ENCODE assay signal across 8 cellular contexts in genomic region chr11:95279921-95280861, GRCh38. TPM values are rescaled to one million over a fixed set of nuclear protein-coding genes. Genes with fewer than 3 reads are reported as not detected.
A peak's percentile ranks its signal among the peaks of the same experiment; 100 is the strongest.
DNase-seq lines count a peak whose midpoint lies in the region; ATAC-seq, FAIRE-seq and TF ChIP-seq lines count a peak whose summit lies in the region.

No MANE protein-coding gene starts in this region.

- no peak overlapping the region for H3K18ac ChIP-seq in mesendoderm (ENCODE audit: low read length)

- TF ChIP-seq CTCF in astrocyte of the cerebellum (IDR thresholded peaks at IDR 0.05; ENCODE audit: low read depth, low read length, missing control alignments) = no peak
- no peak for TF ChIP-seq CTCF in brain microvascular endothelial cell (IDR thresholded peaks at IDR 0.05; ENCODE audit: low read depth, low read length, missing control alignments)
- no peak for TF ChIP-seq CTCF in D721Med (IDR thresholded peaks at IDR 0.05; ENCODE audit: insufficient read depth, missing control alignments)

- H3K27me3 ChIP-seq in mesendoderm (ENCODE audit: insufficient read depth, low read length, poor library complexity) (no peaks in the 10 kb centered on the region), brain microvascular endothelial cell (replicated peaks) (no peaks in the 10 kb centered on the region)

- no peak overlapping the region for H4K8ac ChIP-seq in mesendoderm (ENCODE audit: low read depth, low read length)

- WGBS in mesendoderm (ENCODE audit: extremely low coverage, insufficient coverage, low lambda C conversion rate) = no CpG with 5 or more reads among the region's 6 CpGs

- no peak overlapping the region for H3K23ac ChIP-seq in mesendoderm (ENCODE audit: low read length)

- FAIRE-seq in D721Med (lab: Jason Lieb, UNC) = no peak

- no peaks in the 10 kb centered on the region for H3K79me2 ChIP-seq in mesendoderm (ENCODE audit: control insufficient read depth, insufficient read depth, low read length)

- no peaks in the 10 kb centered on the region for H3K36me3 ChIP-seq in mesendoderm (ENCODE audit: control insufficient read depth, insufficient read depth, low read length)
- no peaks in the 10 kb centered on the region for H3K36me3 ChIP-seq in brain microvascular endothelial cell (replicated peaks)

- H2BK120ac ChIP-seq in mesendoderm (ENCODE audit: low read depth, low read length) = no peak overlapping the region

- H3K4me3 ChIP-seq in astrocyte of the cerebellum (ENCODE audit: low read depth, low read length) (no peak overlapping the region), mesendoderm (ENCODE audit: low read length) (no peak overlapping the region), brain microvascular endothelial cell (ENCODE audit: low read depth, low read length) (no peak overlapping the region)

- ATAC-seq in HG03025 (IDR thresholded peaks at IDR 0.05; ENCODE audit: low FRiP score, unreplicated experiment) (peak; percentile 38), GM21737 (IDR thresholded peaks at IDR 0.05; ENCODE audit: unreplicated experiment) (no peak)

- H3K4ac ChIP-seq in mesendoderm (ENCODE audit: low read depth, low read length) = no peak overlapping the region

- no peak overlapping the region for H3K56ac ChIP-seq in mesendoderm (ENCODE audit: low read length)

- no peak overlapping the region for H3K27ac ChIP-seq in mesendoderm (ENCODE audit: low read depth, low read length)
- H3K27ac ChIP-seq in brain microvascular endothelial cell = no peak overlapping the region

- no peaks in the 10 kb centered on the region for H3K79me1 ChIP-seq in mesendoderm (ENCODE audit: low read length)

- no peak overlapping the region for H2BK15ac ChIP-seq in mesendoderm (replicated peaks; ENCODE audit: low read depth)

- in situ Hi-C loops in astrocyte of the cerebellum (cut with HindIII; ENCODE audit: low sequenced_read_pairs) (no loop called here), brain microvascular endothelial cell (cut with HindIII; ENCODE audit: low pct_ligation_motif_present, low sequenced_read_pairs) (no loop called here)

- DNase-seq in ELR (ENCODE audit: low read depth) (peak; percentile 7), astrocyte of the cerebellum (ENCODE audit: low read depth) (peak; percentile 15), mesendoderm (peak; percentile 69), T-helper 9 cell (no peak), brain microvascular endothelial cell (no peak), D721Med (ENCODE audit: insufficient read length, low spot score) (no peak)

- no peak overlapping the region for H4K5ac ChIP-seq in mesendoderm (ENCODE audit: low read length)

- no peak overlapping the region for H2AK5ac ChIP-seq in mesendoderm (ENCODE audit: low read length)

- H3K4me2 ChIP-seq in mesendoderm (ENCODE audit: low read length) = no peak overlapping the region

- peaks cover 1% of the 10 kb centered on the region for H3K4me1 ChIP-seq in mesendoderm (ENCODE audit: control insufficient read depth, low read depth, low read length)

- H3K9ac ChIP-seq in mesendoderm (ENCODE audit: low read length) = no peak overlapping the region

- H2BK5ac ChIP-seq in mesendoderm (ENCODE audit: low read length) = no peak overlapping the region

RNA-seq across cellular contexts. Expression of gene SESN3, which starts 49.2 kb away (rescaled TPM):
- 1.5 TPM for polyA plus RNA-seq in mesendoderm (2013, experiment 1 of 2)
- polyA plus RNA-seq in mesendoderm (2013, experiment 2 of 2) = 1.5 TPM

Comparison
In these comparisons a context has a peak if more than half of its experiments do, and no peak if none do; other contexts are left out.
1. DNase-seq: peak in ELR (single experiment), astrocyte of the cerebellum (single experiment) and mesendoderm (single experiment); none in T-helper 9 cell (single experiment), brain microvascular endothelial cell (single experiment) and D721Med (single experiment).